8 cellular contexts compared by ENCODE assay signal in the genomic region with DNA sequence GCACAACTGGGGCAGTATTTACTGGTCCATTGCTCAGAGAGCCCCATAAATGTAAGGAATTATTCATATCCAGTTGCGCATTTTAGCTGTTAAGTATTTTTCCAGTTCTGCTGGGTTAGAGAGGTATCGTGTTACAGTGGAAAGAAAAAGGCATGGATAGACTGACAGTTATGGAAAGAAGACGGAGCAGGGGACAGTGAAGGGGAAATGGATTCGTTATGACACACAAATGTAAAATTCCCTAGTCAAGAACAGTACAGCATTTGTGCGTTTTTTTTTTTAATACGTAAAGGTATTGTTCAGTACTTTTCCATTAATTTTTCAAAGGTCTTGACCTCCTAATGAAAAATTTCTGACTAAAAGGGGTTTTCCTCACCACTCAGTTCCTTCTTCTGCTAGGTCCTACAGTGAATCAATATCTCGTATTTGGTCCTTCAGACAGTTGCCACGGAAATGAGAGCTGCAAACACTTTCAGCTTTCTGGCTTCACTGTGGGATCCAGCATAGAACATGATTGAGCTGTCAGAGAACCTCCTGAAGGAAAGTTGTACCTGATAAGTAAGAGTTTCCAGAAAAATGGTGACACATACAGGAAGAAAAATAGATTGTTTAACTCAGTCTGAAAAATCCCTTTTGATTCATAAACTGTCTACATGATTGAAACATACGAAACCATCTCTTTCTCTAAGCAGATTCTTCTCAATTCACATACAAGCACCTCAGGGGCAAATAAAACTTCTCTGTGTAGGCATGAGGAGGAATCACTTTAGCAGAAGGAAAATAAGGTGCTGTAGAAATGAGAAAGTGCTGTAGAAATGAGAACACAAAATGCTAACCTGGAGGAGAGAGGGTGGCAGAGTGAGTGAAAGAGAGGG. TPM values are rescaled to one million over a fixed set of nuclear protein-coding genes. Genes with fewer than 3 reads are reported as not detected.
DNase-seq lines count a peak whose midpoint lies in the region; ATAC-seq and TF ChIP-seq lines count a peak whose summit lies in the region.

No MANE protein-coding gene starts in this region.

- WGBS in psoas muscle, 3 donors = 24 to 34% (median 31%) methylated on average over 9 of the region's 9 CpGs

- TF ChIP-seq CTCF in psoas muscle (IDR thresholded peaks at IDR 0.05) (no peak), GM10266 (IDR thresholded peaks at IDR 0.05; ENCODE audit: control insufficient read depth, insufficient read depth, low read depth, missing control alignments) (no peak)

- ATAC-seq in activated CD4-positive, CD25-positive, alpha-beta regulatory T cell treated with anti-CD3 and anti-CD28 coated beads, Interleukin-2, amount 50 U/mL, for 24 hours = peak; percentile 81 to 89
- ATAC-seq in HG02938 (IDR thresholded peaks at IDR 0.05; ENCODE audit: unreplicated experiment) (peak; percentile 74), psoas muscle (peak in 1 of 4 donors; percentile 34)

- no peak overlapping the region for H3K27ac ChIP-seq in psoas muscle
- H3K27ac ChIP-seq in caudate nucleus (ENCODE audit: low read depth, low read length) = no peak overlapping the region

- H3K27me3 ChIP-seq in psoas muscle (ENCODE audit: insufficient read depth in 3 of 3, low read length in 2 of 3) = no peaks in the 10 kb centered on the region

- no peaks in the 10 kb centered on the region for H3K36me3 ChIP-seq in psoas muscle (ENCODE audit: insufficient read depth in 1 of 2, low read depth in 1 of 2)

- no peaks in the 10 kb centered on the region for H3K9me3 ChIP-seq in psoas muscle

- intact Hi-C loops in psoas muscle (cut with DNase I) = no loop called here

- DNase-seq in activated CD4-positive, CD25-positive, alpha-beta regulatory T cell (lab: John Stamatoyannopoulos, UW) = no peak
- DNase-seq in activated CD4-positive, alpha-beta T cell treated with anti-CD3 and anti-CD28 coated beads for 48 hours = peak; percentile 63
- DNase-seq in psoas muscle (no peak), NOMO-1 treated with DMSO at 0.1 percent for 48 hours (lab: John Stamatoyannopoulos, UW; ENCODE audit: unreplicated experiment) (no peak), GM10266 (ENCODE audit: extremely low spot score) (no peak), caudate nucleus (lab: John Stamatoyannopoulos, UW) (no peak)

- H3K4me1 ChIP-seq in psoas muscle = no peaks in the 10 kb centered on the region

- peak overlapping the region; percentile 47 for H3K4me3 ChIP-seq in psoas muscle

RNA-seq across cellular contexts. Expression of a gene that starts 21.8 kb away (rescaled TPM):
- total RNA-seq in psoas muscle = 1 to 10 TPM in 3 of 4 donors, under 1 TPM in 1; 0.54 to 1.6 (median 1.1) TPM
- polyA plus RNA-seq in psoas muscle = 1 to 10 TPM in 1 of 3 donors, under 1 TPM in 2; 0.76 to 5.4 (median 0.87) TPM
